12 cellular contexts compared by ENCODE assay signal in the genomic region with DNA sequence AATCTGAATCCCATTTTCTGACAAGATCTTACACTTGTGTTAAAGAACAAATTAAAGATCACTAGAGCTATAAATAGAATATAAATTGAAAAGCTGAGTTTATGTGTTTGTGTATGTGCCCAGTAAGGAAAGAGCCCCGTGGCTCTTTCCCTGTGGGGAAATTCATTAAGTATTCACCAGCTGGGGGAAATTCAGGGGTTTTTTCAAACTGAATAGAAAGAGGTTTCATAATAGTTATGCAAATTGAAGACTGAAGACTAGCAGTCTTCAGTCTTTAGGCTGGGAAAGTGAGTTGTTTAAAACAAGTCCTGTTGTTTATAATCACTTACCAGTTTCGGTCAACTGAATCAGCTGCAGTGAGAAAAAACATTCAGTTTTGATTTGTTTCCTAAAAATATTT. TPM values are rescaled to one million over a fixed set of nuclear protein-coding genes. Genes with fewer than 3 reads are reported as not detected.
A peak's percentile ranks its signal among the peaks of the same experiment; 100 is the strongest.
DNase-seq lines count a peak whose midpoint lies in the region; ATAC-seq and TF ChIP-seq lines count a peak whose summit lies in the region.
"Had no signal": no experiment of that assay in that cellular context is flagged by ENCODE, and none has a peak within 500 bp of the region (broad histone marks: within the 10 kb centered on the region; RNA-seq: fewer than 3 reads in every experiment).

No MANE protein-coding gene starts in this region.

- peaks cover 16% of the 10 kb centered on the region for H3K4me1 ChIP-seq in HUES64 (ENCODE audit: insufficient read depth, low read length)
- H3K4me1 ChIP-seq in upper lobe of right lung: peaks cover 5% of the 10 kb centered on the region

- H3K27ac ChIP-seq in HUES64 (ENCODE audit: low read depth, low read length): peak overlapping the region; percentile 60; the same call in 1 of the 2 replicates
- H3K27ac ChIP-seq in upper lobe of right lung: no peak overlapping the region

- no peaks in the 10 kb centered on the region for H3K27me3 Mint-ChIP-seq in CD14-positive monocyte (ENCODE audit: low read depth in 3 of 3)

- DNase-seq in CD14-positive monocyte (ENCODE audit: low spot score) (no peak), upper lobe of right lung (no peak), DMS153 treated with DMSO at 0.1 percent for 48 hours (lab: John Stamatoyannopoulos, UW; ENCODE audit: unreplicated experiment) (no peak), pons (ENCODE audit: low spot score) (no peak)
- DNase-seq in effector CD8-positive, alpha-beta T cell (lab: John Stamatoyannopoulos, UW): no peak
- DNase-seq: CD4-positive, CD25-positive, alpha-beta regulatory T cell; NCI-H510A had no signal

- peak overlapping the region; percentile 85 to 100 (median 98) for H3K27ac Mint-ChIP-seq in CD14-positive monocyte
- H3K27ac Mint-ChIP-seq: CD4-positive, CD25-positive, alpha-beta regulatory T cell; nephron had no signal

- intact Hi-C loops in CD14-positive monocyte (cut with micrococcal nuclease): no loop called here
- intact Hi-C loops in upper lobe of right lung (cut with DNase I): no loop called here

- H3K9me3 ChIP-seq in HUES64 (ENCODE audit: insufficient read depth, low read depth, low read length) (no peaks in the 10 kb centered on the region), upper lobe of right lung (no peaks in the 10 kb centered on the region)

- WGBS in HUES64: 66% methylated on average over 2 of the region's 2 CpGs

- H3K36me3 ChIP-seq in HUES64 (ENCODE audit: insufficient read depth, low read length) (no peaks in the 10 kb centered on the region), upper lobe of right lung (no peaks in the 10 kb centered on the region)

- peaks cover 10 to 27% (median 20%) of the 10 kb centered on the region in 7 donors for H3K9me3 Mint-ChIP-seq in CD14-positive monocyte
- H3K9me3 Mint-ChIP-seq: nephron had no signal

- TF ChIP-seq CTCF in CD14-positive monocyte (IDR thresholded peaks at IDR 0.05): no peak
- no peak for TF ChIP-seq CTCF in upper lobe of right lung (IDR thresholded peaks at IDR 0.05)

- H3K9ac ChIP-seq in HUES64 (ENCODE audit: low read depth, low read length): no peak overlapping the region

- H3K4me3 Mint-ChIP-seq in CD14-positive monocyte: no peak overlapping the region
- H3K4me3 Mint-ChIP-seq: CD4-positive, CD25-positive, alpha-beta regulatory T cell; nephron had no signal

- H3K36me3 Mint-ChIP-seq in CD14-positive monocyte: peaks cover 7 to 17% of the 10 kb centered on the region in 2 donors
- H3K36me3 Mint-ChIP-seq: CD4-positive, CD25-positive, alpha-beta regulatory T cell had no signal

- H3K4me1 Mint-ChIP-seq in CD14-positive monocyte: peaks cover 71% of the 10 kb centered on the region
- H3K4me1 Mint-ChIP-seq: CD4-positive, CD25-positive, alpha-beta regulatory T cell had no signal

- no peak overlapping the region for H3K4me3 ChIP-seq in HUES64 (ENCODE audit: low read length)
- H3K4me3 ChIP-seq in upper lobe of right lung: no peak overlapping the region

- ATAC-seq in GM19043 (IDR thresholded peaks at IDR 0.05; ENCODE audit: low read depth, unreplicated experiment): peak; percentile 73
- ATAC-seq in HG02798 (IDR thresholded peaks at IDR 0.05; ENCODE audit: poor library complexity, unreplicated experiment): peak; percentile 94
- no peak for ATAC-seq in upper lobe of right lung

- H3K27me3 ChIP-seq in HUES64 (ENCODE audit: insufficient read depth, low read length) (no peaks in the 10 kb centered on the region), upper lobe of right lung (no peaks in the 10 kb centered on the region)

RNA-seq across cellular contexts. Expression of gene MS4A7, which starts 11.3 kb away (rescaled TPM):
- polyA plus RNA-seq in CD14-positive monocyte: 100 to 1,000 TPM; 504 to 596 TPM
- not detected for polyA plus RNA-seq in HUES64 (2013, experiment 1 of 2)
- not detected for polyA plus RNA-seq in HUES64 (2013, experiment 2 of 2)
- 184 TPM for total RNA-seq in upper lobe of right lung
- total RNA-seq: glomerular endothelial cell had no signal

RNA-seq across cellular contexts. Expression of gene MS4A14, which starts 29.2 kb away (rescaled TPM):
- 1 to 10 TPM; 3.0 to 7.5 TPM for polyA plus RNA-seq in CD14-positive monocyte
- not detected for polyA plus RNA-seq in HUES64 (2013, experiment 1 of 2)
- not detected for polyA plus RNA-seq in HUES64 (2013, experiment 2 of 2)
- total RNA-seq in upper lobe of right lung: 10.3 TPM
- total RNA-seq: CD4-positive, CD25-positive, alpha-beta regulatory T cell; glomerular endothelial cell had no signal
- polyA plus RNA-seq: CD4-positive, CD25-positive, alpha-beta regulatory T cell had no signal

RNA-seq across cellular contexts. Expression of gene MS4A6E, which starts 40.0 kb away (rescaled TPM):
- polyA plus RNA-seq in CD14-positive monocyte: not detected
- polyA plus RNA-seq in HUES64 (2013, experiment 1 of 2): not detected
- polyA plus RNA-seq in HUES64 (2013, experiment 2 of 2): not detected
- not detected for total RNA-seq in upper lobe of right lung
- total RNA-seq: CD4-positive, CD25-positive, alpha-beta regulatory T cell; glomerular endothelial cell had no signal
- polyA plus RNA-seq: CD4-positive, CD25-positive, alpha-beta regulatory T cell had no signal
